In the genomic region with DNA sequence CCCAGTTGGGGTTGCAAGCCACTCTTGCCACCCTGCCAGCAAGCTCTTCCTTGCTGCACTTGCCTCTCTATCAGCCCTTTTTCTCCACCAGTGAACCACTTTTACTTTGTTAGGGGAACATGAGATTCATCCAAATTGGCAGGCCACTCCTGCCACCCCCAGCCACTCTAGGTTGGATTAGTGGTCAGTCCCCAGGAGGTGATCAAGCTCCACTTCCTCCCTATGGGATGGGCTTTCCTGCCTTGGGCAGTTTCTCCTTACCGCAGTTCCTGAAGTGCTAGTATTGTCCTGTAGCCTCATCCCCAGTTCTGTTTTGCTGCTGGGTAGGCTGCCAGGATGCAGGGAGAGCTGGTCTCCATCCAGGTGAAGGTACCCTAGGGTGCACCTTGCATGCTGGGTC, we compare ENCODE assay signal across 18 cellular contexts.
DNase-seq lines count a peak whose midpoint lies in the region; ATAC-seq and TF ChIP-seq lines count a peak whose summit lies in the region.
"Had no signal": no experiment of that assay in that cellular context is flagged by ENCODE, and none has a peak within 500 bp of the region (broad histone marks: within the 10 kb centered on the region; RNA-seq: fewer than 3 reads in every experiment).

No MANE protein-coding gene starts in this region.

- no peak for DNase-seq in T-helper 1 cell
- DNase-seq in effector memory CD8-positive, alpha-beta T cell = no peak
- DNase-seq in DMS 273 (lab: John Stamatoyannopoulos, UW; ENCODE audit: unreplicated experiment) = no peak
- no peak for DNase-seq in ACHN
- DNase-seq: 8988T; brain microvascular endothelial cell; hippocampal formation; MG63; Peyer's patch; spleen; stimulated activated CD8-positive, alpha-beta memory T cell treated with anti-CD3 and anti-CD28 coated beads, Interleukin-4, amount 100 ng/mL, for 48 hours had no signal

- H3K36me3 Mint-ChIP-seq in T-helper 1 cell treated with Interleukin-12 subunit alpha and Interleukin-12 subunit beta and Interleukin-4 antibody, amounts not matched to agents 30 μg/mL and 1 μg/mL, for 36 hours (ENCODE audit: low read depth) = peaks cover 4% of the 10 kb centered on the region
- no peaks in the 10 kb centered on the region for H3K36me3 Mint-ChIP-seq in effector memory CD8-positive, alpha-beta T cell (ENCODE audit: insufficient read depth)

- no peaks in the 10 kb centered on the region for H3K79me2 ChIP-seq in ACC112 (ENCODE audit: control insufficient read depth, insufficient read depth, low read length, unreplicated experiment)
- H3K79me2 ChIP-seq in Loucy (ENCODE audit: insufficient read depth, low read length) = no peaks in the 10 kb centered on the region

- H3K27me3 Mint-ChIP-seq in T-helper 1 cell treated with Interleukin-12 subunit alpha and Interleukin-12 subunit beta and Interleukin-4 antibody, amounts not matched to agents 30 μg/mL and 1 μg/mL, for 36 hours (ENCODE audit: low read depth) = peaks cover 13% of the 10 kb centered on the region
- H3K27me3 Mint-ChIP-seq in effector memory CD8-positive, alpha-beta T cell = peaks cover 7 to 14% of the 10 kb centered on the region in 2 donors
- H3K27me3 Mint-ChIP-seq: dendritic cell treated with granulocyte-macrophage colony-stimulating factor and Interleukin-4, amounts not matched to agents 40 ng/mL and 50 ng/mL, for 4 days had no signal

- 0 out of 2 replicates have a peak overlapping the region, but pooled peaks have one; percentile 52 for H3K4me3 ChIP-seq in ACC112 (ENCODE audit: low read depth, low read length)
- H3K4me3 ChIP-seq in Loucy (ENCODE audit: low read length, poor library complexity, severe bottlenecking) = no peak overlapping the region
- H3K4me3 ChIP-seq: MG63 had no signal

- H3K9me3 Mint-ChIP-seq in T-helper 1 cell treated with Interleukin-12 subunit alpha and Interleukin-12 subunit beta and Interleukin-4 antibody, amounts not matched to agents 30 μg/mL and 1 μg/mL, for 36 hours = no peaks in the 10 kb centered on the region
- no peaks in the 10 kb centered on the region for H3K9me3 Mint-ChIP-seq in effector memory CD8-positive, alpha-beta T cell
- H3K9me3 Mint-ChIP-seq: dendritic cell treated with granulocyte-macrophage colony-stimulating factor and Interleukin-4, amounts not matched to agents 40 ng/mL and 50 ng/mL, for 4 days had no signal

- H3F3A ChIP-seq in Loucy (ENCODE audit: low read depth) = no peaks in the 10 kb centered on the region

- H3K4me1 ChIP-seq in ACC112 (ENCODE audit: control insufficient read depth, insufficient read depth, low read length, unreplicated experiment) = no peaks in the 10 kb centered on the region
- H3K4me1 ChIP-seq in Loucy (ENCODE audit: insufficient read depth, low read length, poor library complexity, severe bottlenecking) = no peaks in the 10 kb centered on the region
- H3K4me1 ChIP-seq: Peyer's patch had no signal

- H3K27me3 ChIP-seq in ACC112 (ENCODE audit: insufficient read depth, low read length) (peaks cover 15% of the 10 kb centered on the region; the same call in 1 of the 2 replicates), Loucy (ENCODE audit: insufficient read depth, low read length, poor library complexity, severe bottlenecking) (no peaks in the 10 kb centered on the region)
- H3K27me3 ChIP-seq: brain microvascular endothelial cell, MG63, Peyer's patch, spleen, tibial nerve had no signal

- H3K36me3 ChIP-seq in ACC112 (ENCODE audit: insufficient read depth, low read length) (no peaks in the 10 kb centered on the region), Loucy (ENCODE audit: insufficient read depth, low read length) (no peaks in the 10 kb centered on the region)
- H3K36me3 ChIP-seq: brain microvascular endothelial cell, MG63, Peyer's patch, spleen, tibial nerve had no signal

- H2AFZ ChIP-seq in ACC112 (ENCODE audit: low read length, unreplicated experiment) (peak overlapping the region; percentile 84), Loucy (ENCODE audit: low read length) (peak overlapping the region; percentile 72)

- no peak overlapping the region for H3K27ac ChIP-seq in ACC112 (ENCODE audit: low read depth, low read length)
- H3K27ac ChIP-seq: brain microvascular endothelial cell, Peyer's patch, tibial nerve had no signal

- no peaks in the 10 kb centered on the region for H3K9me2 ChIP-seq in Loucy (replicated peaks; ENCODE audit: low read depth, low read length)

- H3K27ac Mint-ChIP-seq in T-helper 1 cell treated with Interleukin-12 subunit alpha and Interleukin-12 subunit beta and Interleukin-4 antibody, amounts not matched to agents 30 μg/mL and 1 μg/mL, for 36 hours = peak overlapping the region; percentile 62
- H3K27ac Mint-ChIP-seq in effector memory CD8-positive, alpha-beta T cell = peak overlapping the region; percentile 28 to 52
- H3K27ac Mint-ChIP-seq: dendritic cell treated with granulocyte-macrophage colony-stimulating factor and Interleukin-4, amounts not matched to agents 40 ng/mL and 50 ng/mL, for 4 days; nephron had no signal

- H3K4me1 Mint-ChIP-seq in T-helper 1 cell treated with Interleukin-12 subunit alpha and Interleukin-12 subunit beta and Interleukin-4 antibody, amounts not matched to agents 30 μg/mL and 1 μg/mL, for 36 hours (ENCODE audit: low read depth) = peaks cover 16% of the 10 kb centered on the region
- H3K4me1 Mint-ChIP-seq in effector memory CD8-positive, alpha-beta T cell (ENCODE audit: low read depth in 2 of 2) = peaks cover 9 to 12% of the 10 kb centered on the region in 2 donors
- H3K4me1 Mint-ChIP-seq: nephron had no signal

- H3K9me3 ChIP-seq in Loucy (ENCODE audit: insufficient read depth, low read depth, low read length) = no peaks in the 10 kb centered on the region
- H3K9me3 ChIP-seq: MG63, Peyer's patch, spleen, tibial nerve had no signal

- no peak for TF ChIP-seq CTCF in Loucy (conservative IDR thresholded peaks at IDR 0.05; ENCODE audit: low read length)

- no peak overlapping the region for H3K9ac ChIP-seq in Loucy (ENCODE audit: low read depth, low read length, poor library complexity, severe bottlenecking)

- in situ Hi-C loops in ACHN (cut with HindIII; ENCODE audit: low pct_ligation_motif_present, low pct_unique_long_range_greater_than_20kb, low sequenced_read_pairs) = no loop called here

- H3K4me2 ChIP-seq in Loucy (ENCODE audit: low read depth, low read length, poor library complexity, severe bottlenecking) = peak overlapping the region; percentile 53

- no peak for ATAC-seq in effector memory CD8-positive, alpha-beta T cell (replicated peaks)
- no peak for ATAC-seq in GM19395 (IDR thresholded peaks at IDR 0.05; ENCODE audit: unreplicated experiment)

- no peaks in the 10 kb centered on the region for H4K20me1 ChIP-seq in Loucy (ENCODE audit: insufficient read depth, low read length, poor library complexity, severe bottlenecking)

- peak overlapping the region; percentile 47 for H3K4me3 Mint-ChIP-seq in T-helper 1 cell treated with Interleukin-12 subunit alpha and Interleukin-12 subunit beta and Interleukin-4 antibody, amounts not matched to agents 30 μg/mL and 1 μg/mL, for 36 hours
- peak overlapping the region; percentile 51 to 55 for H3K4me3 Mint-ChIP-seq in effector memory CD8-positive, alpha-beta T cell
- H3K4me3 Mint-ChIP-seq: nephron had no signal
